1 cellular context compared by ENCODE assay signal in genomic region chrX:30241724-30242415, GRCh38.
TF ChIP-seq lines count a peak whose summit lies in the region.

Gene MAGEB4, plus strand, starts transcription at chrX:30242000. Its CDS starts 136 bp downstream, at chrX:30242136.

TF ChIP-seq in K562, 482 proteins besides CTCF, POLR2A, EP300 and RAD21 (continued from another document):
- TF ChIP-seq, protein P1, sequence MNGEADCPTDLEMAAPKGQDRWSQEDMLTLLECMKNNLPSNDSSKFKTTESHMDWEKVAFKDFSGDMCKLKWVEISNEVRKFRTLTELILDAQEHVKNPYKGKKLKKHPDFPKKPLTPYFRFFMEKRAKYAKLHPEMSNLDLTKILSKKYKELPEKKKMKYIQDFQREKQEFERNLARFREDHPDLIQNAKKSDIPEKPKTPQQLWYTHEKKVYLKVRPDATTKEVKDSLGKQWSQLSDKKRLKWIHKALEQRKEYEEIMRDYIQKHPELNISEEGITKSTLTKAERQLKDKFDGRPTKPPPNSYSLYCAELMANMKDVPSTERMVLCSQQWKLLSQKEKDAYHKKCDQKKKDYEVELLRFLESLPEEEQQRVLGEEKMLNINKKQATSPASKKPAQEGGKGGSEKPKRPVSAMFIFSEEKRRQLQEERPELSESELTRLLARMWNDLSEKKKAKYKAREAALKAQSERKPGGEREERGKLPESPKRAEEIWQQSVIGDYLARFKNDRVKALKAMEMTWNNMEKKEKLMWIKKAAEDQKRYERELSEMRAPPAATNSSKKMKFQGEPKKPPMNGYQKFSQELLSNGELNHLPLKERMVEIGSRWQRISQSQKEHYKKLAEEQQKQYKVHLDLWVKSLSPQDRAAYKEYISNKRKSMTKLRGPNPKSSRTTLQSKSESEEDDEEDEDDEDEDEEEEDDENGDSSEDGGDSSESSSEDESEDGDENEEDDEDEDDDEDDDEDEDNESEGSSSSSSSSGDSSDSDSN (IDR thresholded peaks at IDR 0.05; ENCODE audit: borderline replicate concordance in 1 of 2, low read depth in 2 of 2, low read length in 2 of 2): no peak
